In the genomic region with DNA sequence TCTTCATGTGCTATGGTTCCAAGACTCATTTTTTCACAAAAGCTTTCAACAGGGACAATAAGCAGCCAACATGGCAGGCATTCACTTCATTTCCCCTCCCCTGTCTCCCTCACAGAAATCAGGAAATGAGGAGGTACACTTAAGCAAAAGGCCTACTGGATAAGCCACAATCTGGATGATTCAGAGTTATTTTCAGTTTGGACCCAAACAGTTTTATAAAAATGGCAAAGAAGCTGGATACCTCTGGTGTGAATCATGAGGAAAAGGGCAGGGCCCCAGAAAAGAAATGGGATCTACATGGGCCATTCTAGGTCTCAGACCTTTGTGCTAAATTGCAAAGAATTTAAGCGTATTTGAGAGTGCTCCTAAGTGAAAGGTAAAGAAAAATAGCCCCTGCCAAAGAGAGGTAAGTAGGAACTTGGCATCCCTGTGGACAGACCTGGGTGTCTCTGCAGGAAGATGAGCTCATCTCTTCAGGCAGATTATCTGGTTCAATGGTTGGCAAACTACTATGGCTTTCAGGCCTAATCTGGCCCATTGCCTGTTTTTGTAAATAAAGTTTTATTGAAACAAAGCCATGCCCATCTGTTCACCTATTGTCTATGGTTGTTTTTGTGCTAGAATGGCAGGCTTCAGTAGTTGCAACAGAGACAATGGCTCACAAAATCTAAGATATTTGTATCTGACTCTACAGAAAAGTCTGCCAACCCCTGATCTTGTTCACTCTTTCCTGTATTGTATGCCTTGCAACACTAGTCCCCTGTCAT, we compare ENCODE assay signal across 10 cellular contexts.
DNase-seq lines count a peak whose midpoint lies in the region; ATAC-seq and TF ChIP-seq lines count a peak whose summit lies in the region.
"Had no signal": no experiment of that assay in that cellular context is flagged by ENCODE, and none has a peak within 500 bp of the region (broad histone marks: within the 10 kb centered on the region; RNA-seq: fewer than 3 reads in every experiment).

No MANE protein-coding gene starts in this region.

- CTCF ChIA-PET in mammary epithelial cell (lab: Charles Lee; ENCODE audit: low non-redundant PET) (no interaction called here), HEK293T (lab: Yijun Ruan, JAX) (interaction anchor here (0.7 kb wide), 1 partner anchor 30 kb away, joined by 3 read pairs; no protein-coding TSS in a partner anchor)

- no peak overlapping the region for H2AK5ac ChIP-seq in mesenchymal stem cell (ENCODE audit: low read length, severe bottlenecking)

- peak overlapping the region; percentile 43 for H3K4me2 ChIP-seq in mammary epithelial cell (ENCODE audit: insufficient read depth, low read depth, low read length)
- H3K4me2 ChIP-seq in mesenchymal stem cell (ENCODE audit: low read length, poor library complexity, severe bottlenecking): no peak overlapping the region

- H3K36me3 ChIP-seq in mammary epithelial cell (ENCODE audit: insufficient read depth, low read length) (no peaks in the 10 kb centered on the region), mesenchymal stem cell (ENCODE audit: control insufficient read depth in 1 of 2, insufficient read depth in 2 of 2, low read depth in 1 of 2, low read length in 2 of 2) (no peaks in the 10 kb centered on the region)
- H3K36me3 ChIP-seq: left ventricle myocardium inferior had no signal

- H3K27me3 ChIP-seq in mammary epithelial cell (ENCODE audit: insufficient read depth, low read length): no peaks in the 10 kb centered on the region
- no peaks in the 10 kb centered on the region for H3K27me3 ChIP-seq in mesenchymal stem cell (ENCODE audit: control insufficient read depth in 1 of 2, insufficient read depth in 1 of 2, low read length in 2 of 2)

- no peak overlapping the region for H2BK120ac ChIP-seq in mesenchymal stem cell (ENCODE audit: low read depth, low read length)

- H3K4me3 Mint-ChIP-seq in activated T-cell treated with anti-CD3 and anti-CD28 coated beads, Interleukin-2, amount 50 U/mL, for 24 hours: no peak overlapping the region
- H3K4me3 Mint-ChIP-seq: activated CD4-positive, alpha-beta memory T cell treated with anti-CD3 and anti-CD28 coated beads, Interleukin-2, amount 10 ng/mL, durations not matched to agents 7 days and 5 days had no signal

- intact Hi-C loops in mammary epithelial cell (cut with micrococcal nuclease): no loop called here

- H3K18ac ChIP-seq in mesenchymal stem cell (ENCODE audit: low read depth in 1 of 2, low read length in 2 of 2): no peak overlapping the region

- H3K4me3 ChIP-seq in mammary epithelial cell (replicated peaks in 1 of 3; ENCODE audit: insufficient read depth in 1 of 3, low read depth in 2 of 3, low read length in 3 of 3) (no peak overlapping the region), mesenchymal stem cell (ENCODE audit: insufficient read depth in 1 of 2, low read depth in 1 of 2, low read length in 2 of 2) (no peak overlapping the region)
- H3K4me3 ChIP-seq: left ventricle myocardium inferior had no signal

- H3K9me3 Mint-ChIP-seq in activated T-cell treated with anti-CD3 and anti-CD28 coated beads, Interleukin-2, amount 50 U/mL, for 24 hours: no peaks in the 10 kb centered on the region
- H3K9me3 Mint-ChIP-seq: activated CD4-positive, alpha-beta memory T cell treated with anti-CD3 and anti-CD28 coated beads, Interleukin-2, amount 10 ng/mL, durations not matched to agents 7 days and 5 days had no signal

- DNase-seq in AG20443 (ENCODE audit: low spot score) (peak; percentile 87), M059J (ENCODE audit: low read depth) (peak; percentile 95), mammary epithelial cell (peak; percentile 71), mesenchymal stem cell (peak; percentile 57), HEK293T (ENCODE audit: extremely low spot score) (no peak)
- DNase-seq in activated T-cell treated with anti-CD3 and anti-CD28 coated beads, Interleukin-2, amount 50 U/mL, for 24 hours: no peak
- DNase-seq: activated CD4-positive, alpha-beta memory T cell treated with anti-CD3 and anti-CD28 coated beads, Interleukin-2, amount 10 ng/mL, durations not matched to agents 7 days and 5 days; left ventricle myocardium inferior had no signal

- peaks cover 26% of the 10 kb centered on the region for H3K27me3 Mint-ChIP-seq in activated T-cell treated with anti-CD3 and anti-CD28 coated beads, Interleukin-2, amount 50 U/mL, for 24 hours
- H3K27me3 Mint-ChIP-seq: activated CD4-positive, alpha-beta memory T cell treated with anti-CD3 and anti-CD28 coated beads, Interleukin-2, amount 10 ng/mL, durations not matched to agents 7 days and 5 days had no signal

- BruUV-seq in mammary epithelial cell (replicated peaks; lab: Mats Ljungman, UMichigan): TSS peak; percentile 66

- no peak overlapping the region for H4K8ac ChIP-seq in mesenchymal stem cell (ENCODE audit: low read length)

- H3K79me2 ChIP-seq in mammary epithelial cell (ENCODE audit: insufficient read depth, low read length): no peaks in the 10 kb centered on the region

- H3K23ac ChIP-seq in mesenchymal stem cell (ENCODE audit: low read length in 2 of 2): no peak overlapping the region

- dilution Hi-C loops in mammary epithelial cell (cut with HindIII; ENCODE audit: low sequenced_read_pairs): no loop called here

- H2BK5ac ChIP-seq in mesenchymal stem cell (ENCODE audit: low read depth, low read length, poor library complexity, severe bottlenecking): no peak overlapping the region

- no peaks in the 10 kb centered on the region for H3K79me1 ChIP-seq in mesenchymal stem cell (replicated peaks; ENCODE audit: low read length, poor library complexity, severe bottlenecking)

- no peak overlapping the region for H3K14ac ChIP-seq in mesenchymal stem cell (ENCODE audit: low read length in 2 of 2)

- H3K4me1 ChIP-seq in mammary epithelial cell (ENCODE audit: insufficient read depth, low read length) (peaks cover 26% of the 10 kb centered on the region), mesenchymal stem cell (ENCODE audit: control insufficient read depth, insufficient read depth, low read depth, low read length) (no peaks in the 10 kb centered on the region)
- H3K4me1 ChIP-seq: left ventricle myocardium inferior had no signal

- no peak for TF ChIP-seq CTCF in mammary epithelial cell (conservative IDR thresholded peaks at IDR 0.05 in 1 of 2, IDR thresholded peaks at IDR 0.05 in 1 of 2; ENCODE audit: extremely low read depth in 1 of 2, insufficient read depth in 1 of 2, low read depth in 1 of 2, low read length in 2 of 2)

- no peaks in the 10 kb centered on the region for H3K36me3 Mint-ChIP-seq in activated T-cell treated with anti-CD3 and anti-CD28 coated beads, Interleukin-2, amount 50 U/mL, for 24 hours (ENCODE audit: low read depth)

- H3K9me3 ChIP-seq in mammary epithelial cell (replicated peaks; ENCODE audit: insufficient read depth, low read length) (no peaks in the 10 kb centered on the region), mesenchymal stem cell (ENCODE audit: control insufficient read depth, low read length) (no peaks in the 10 kb centered on the region)
- H3K9me3 ChIP-seq: left ventricle myocardium inferior had no signal

- no peak overlapping the region for H2BK12ac ChIP-seq in mesenchymal stem cell (ENCODE audit: low read length in 2 of 2)

- WGBS in mammary epithelial cell (ENCODE audit: low coverage, missing lambda C conversion rate): 71% methylated on average over 1 of the region's 1 CpG
- 49% methylated on average over 1 of the region's 1 CpG for WGBS in mesenchymal stem cell

- no peak overlapping the region for H3K27ac Mint-ChIP-seq in activated T-cell treated with anti-CD3 and anti-CD28 coated beads, Interleukin-2, amount 50 U/mL, for 24 hours
- H3K27ac Mint-ChIP-seq: activated CD4-positive, alpha-beta memory T cell treated with anti-CD3 and anti-CD28 coated beads, Interleukin-2, amount 10 ng/mL, durations not matched to agents 7 days and 5 days had no signal

- no peak for ATAC-seq in GM21390 (IDR thresholded peaks at IDR 0.05; ENCODE audit: unreplicated experiment)
- ATAC-seq in HG03442 (IDR thresholded peaks at IDR 0.05; ENCODE audit: unreplicated experiment): no peak

- no peak overlapping the region for H3K9ac ChIP-seq in mammary epithelial cell (ENCODE audit: insufficient read depth, low read length)
- H3K9ac ChIP-seq in mesenchymal stem cell (ENCODE audit: low read length): peak overlapping the region; percentile 67

- no peak overlapping the region for H2BK15ac ChIP-seq in mesenchymal stem cell (ENCODE audit: low read depth, poor library complexity, severe bottlenecking)

- peak overlapping the region; percentile 41 for H4K91ac ChIP-seq in mesenchymal stem cell (ENCODE audit: low read length)

- H3K4me1 Mint-ChIP-seq in activated T-cell treated with anti-CD3 and anti-CD28 coated beads, Interleukin-2, amount 50 U/mL, for 24 hours (ENCODE audit: low read depth): no peaks in the 10 kb centered on the region

- H2AFZ ChIP-seq in mammary epithelial cell (ENCODE audit: low read depth, low read length) (peak overlapping the region; percentile 79), mesenchymal stem cell (ENCODE audit: low read depth, low read length) (no peak overlapping the region)

- no peaks in the 10 kb centered on the region for H4K20me1 ChIP-seq in mammary epithelial cell (ENCODE audit: insufficient read depth, low read length)

- H3K4ac ChIP-seq in mesenchymal stem cell (ENCODE audit: low read depth in 1 of 2, low read length in 2 of 2): no peak overlapping the region

- POLR2A ChIA-PET in HEK293T (lab: Yijun Ruan, JAX): no interaction called here

- H3K27ac ChIP-seq in mammary epithelial cell (ENCODE audit: insufficient read depth, low read depth, low read length) (peak overlapping the region; percentile 41), mesenchymal stem cell (ENCODE audit: low read length, poor library complexity, severe bottlenecking) (no peak overlapping the region)
- H3K27ac ChIP-seq: left ventricle myocardium inferior had no signal

- in situ Hi-C loops in mammary epithelial cell (cut with MboI; ENCODE audit: low sequenced_read_pairs in 2 of 2): no loop called here

TF ChIP-seq in HEK293T, 16 proteins besides CTCF, POLR2A, EP300 and RAD21:
- TF ChIP-seq SUZ12 (IDR thresholded peaks at IDR 0.05) (no peak), ARNT (IDR thresholded peaks at IDR 0.05) (no peak)

Comparison
In these comparisons a context has a peak if more than half of its experiments do, and no peak if none do; other contexts are left out.
1. DNase-seq: peak in AG20443 (single experiment), M059J (single experiment), mammary epithelial cell (single experiment) and mesenchymal stem cell (single experiment); none in HEK293T (single experiment) and activated T-cell treated with anti-CD3 and anti-CD28 coated beads, Interleukin-2, amount 50 U/mL, for 24 hours (single experiment).